ENCODE assay signal across 1 cellular context in the genomic region with DNA sequence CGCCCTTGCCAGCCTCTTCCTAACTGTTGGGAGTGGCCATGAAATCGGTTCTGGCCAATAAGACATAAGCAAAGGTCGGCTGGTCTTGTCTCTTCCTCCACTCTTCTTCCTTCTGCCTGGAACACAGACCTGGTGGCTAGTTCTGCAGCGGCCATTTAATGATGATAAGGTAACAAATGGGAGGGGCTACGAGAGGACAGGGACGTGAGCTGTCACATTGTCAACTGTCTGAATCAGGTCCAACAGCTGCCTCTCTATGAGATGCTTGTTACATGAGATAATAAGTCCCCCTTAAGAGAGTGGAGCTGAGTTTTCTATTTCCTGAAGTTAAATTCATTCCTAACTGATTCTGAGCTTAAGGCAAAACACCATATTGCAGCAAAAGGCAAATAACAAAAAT.
TF ChIP-seq lines count a peak whose summit lies in the region.

No MANE protein-coding gene starts in this region.

TF ChIP-seq in GM23338, 12 proteins besides CTCF, POLR2A, EP300 and RAD21 (continued from another document):
- no peak for TF ChIP-seq EZH2 (IDR thresholded peaks at IDR 0.05; ENCODE audit: low read depth, unreplicated experiment)
- no peak for TF ChIP-seq POLR2AphosphoS5 (IDR thresholded peaks at IDR 0.05; ENCODE audit: low read depth)
- TF ChIP-seq, protein P1, sequence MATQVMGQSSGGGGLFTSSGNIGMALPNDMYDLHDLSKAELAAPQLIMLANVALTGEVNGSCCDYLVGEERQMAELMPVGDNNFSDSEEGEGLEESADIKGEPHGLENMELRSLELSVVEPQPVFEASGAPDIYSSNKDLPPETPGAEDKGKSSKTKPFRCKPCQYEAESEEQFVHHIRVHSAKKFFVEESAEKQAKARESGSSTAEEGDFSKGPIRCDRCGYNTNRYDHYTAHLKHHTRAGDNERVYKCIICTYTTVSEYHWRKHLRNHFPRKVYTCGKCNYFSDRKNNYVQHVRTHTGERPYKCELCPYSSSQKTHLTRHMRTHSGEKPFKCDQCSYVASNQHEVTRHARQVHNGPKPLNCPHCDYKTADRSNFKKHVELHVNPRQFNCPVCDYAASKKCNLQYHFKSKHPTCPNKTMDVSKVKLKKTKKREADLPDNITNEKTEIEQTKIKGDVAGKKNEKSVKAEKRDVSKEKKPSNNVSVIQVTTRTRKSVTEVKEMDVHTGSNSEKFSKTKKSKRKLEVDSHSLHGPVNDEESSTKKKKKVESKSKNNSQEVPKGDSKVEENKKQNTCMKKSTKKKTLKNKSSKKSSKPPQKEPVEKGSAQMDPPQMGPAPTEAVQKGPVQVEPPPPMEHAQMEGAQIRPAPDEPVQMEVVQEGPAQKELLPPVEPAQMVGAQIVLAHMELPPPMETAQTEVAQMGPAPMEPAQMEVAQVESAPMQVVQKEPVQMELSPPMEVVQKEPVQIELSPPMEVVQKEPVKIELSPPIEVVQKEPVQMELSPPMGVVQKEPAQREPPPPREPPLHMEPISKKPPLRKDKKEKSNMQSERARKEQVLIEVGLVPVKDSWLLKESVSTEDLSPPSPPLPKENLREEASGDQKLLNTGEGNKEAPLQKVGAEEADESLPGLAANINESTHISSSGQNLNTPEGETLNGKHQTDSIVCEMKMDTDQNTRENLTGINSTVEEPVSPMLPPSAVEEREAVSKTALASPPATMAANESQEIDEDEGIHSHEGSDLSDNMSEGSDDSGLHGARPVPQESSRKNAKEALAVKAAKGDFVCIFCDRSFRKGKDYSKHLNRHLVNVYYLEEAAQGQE (IDR thresholded peaks at IDR 0.05; ENCODE audit: unreplicated experiment): no peak
- no peak for TF ChIP-seq CREB1 (CRISPR knock-in tag; IDR thresholded peaks at IDR 0.05; ENCODE audit: low read depth)
- TF ChIP-seq ZNF114 (CRISPR knock-in tag; IDR thresholded peaks at IDR 0.05): no peak
- no peak for TF ChIP-seq JUNB (IDR thresholded peaks at IDR 0.05; ENCODE audit: unreplicated experiment)
- TF ChIP-seq ZNF331 (CRISPR knock-in tag; IDR thresholded peaks at IDR 0.05; ENCODE audit: low read depth): no peak
- TF ChIP-seq, protein P2, sequence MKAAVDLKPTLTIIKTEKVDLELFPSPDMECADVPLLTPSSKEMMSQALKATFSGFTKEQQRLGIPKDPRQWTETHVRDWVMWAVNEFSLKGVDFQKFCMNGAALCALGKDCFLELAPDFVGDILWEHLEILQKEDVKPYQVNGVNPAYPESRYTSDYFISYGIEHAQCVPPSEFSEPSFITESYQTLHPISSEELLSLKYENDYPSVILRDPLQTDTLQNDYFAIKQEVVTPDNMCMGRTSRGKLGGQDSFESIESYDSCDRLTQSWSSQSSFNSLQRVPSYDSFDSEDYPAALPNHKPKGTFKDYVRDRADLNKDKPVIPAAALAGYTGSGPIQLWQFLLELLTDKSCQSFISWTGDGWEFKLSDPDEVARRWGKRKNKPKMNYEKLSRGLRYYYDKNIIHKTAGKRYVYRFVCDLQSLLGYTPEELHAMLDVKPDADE (IDR thresholded peaks at IDR 0.05): no peak
